ENCODE assay signal across 8 cellular contexts in genomic region chr5:168409601-168410458, GRCh38.
DNase-seq lines count a peak whose midpoint lies in the region; ATAC-seq and TF ChIP-seq lines count a peak whose summit lies in the region.

No MANE protein-coding gene starts in this region.

- ATAC-seq in GM21515 (IDR thresholded peaks at IDR 0.05; ENCODE audit: unreplicated experiment) (peak; percentile 62), GM21528 (IDR thresholded peaks at IDR 0.05; ENCODE audit: low FRiP score, unreplicated experiment) (no peak)

- POLR2A ChIA-PET in AG04450 (lab: Yijun Ruan, JAX) = interaction anchor here (0.8 kb wide), 1 partner anchor 114 kb away, joined by 3 read pairs; no protein-coding TSS in a partner anchor

- DNase-seq in AG04450 (ENCODE audit: low read depth, low spot score) = peak; percentile 46
- peak; percentile 91 for DNase-seq in SK-MEL-5 (ENCODE audit: low read depth, low spot score)
- peak in 7 of 10 donors; percentile 39 to 76 (median 59) for DNase-seq in dorsolateral prefrontal cortex
- DNase-seq in stimulated activated CD4-positive, alpha-beta T cell treated with anti-CD3 and anti-CD28 coated beads, TNF-alpha, amount 100 ng/mL, for 48 hours (ENCODE audit: low read depth in 3 of 3) = peak in 2 of 3 donors; percentile 18 to 24
- DNase-seq in NCI-H2171 treated with DMSO at 0.1 percent for 48 hours (lab: John Stamatoyannopoulos, UW) = no peak
- DNase-seq in NCI-H2029 treated with DMSO at 0.1 percent for 48 hours (lab: John Stamatoyannopoulos, UW) = no peak

- in situ Hi-C loops in SK-MEL-5 (cut with HindIII; ENCODE audit: low pct_unique_long_range_greater_than_20kb, low sequenced_read_pairs) = no loop called here

- no peak for TF ChIP-seq CTCF in AG04450 (IDR thresholded peaks at IDR 0.05; ENCODE audit: low read depth, low read length)
- no peak for TF ChIP-seq CTCF in dorsolateral prefrontal cortex (IDR thresholded peaks at IDR 0.05 in 54 of 56, conservative IDR thresholded peaks at IDR 0.05 in 2 of 56; ENCODE audit: low read depth in 1 of 56, partially characterized antibody in 56 of 56)

- CTCF ChIA-PET in AG04450 (lab: Charles Lee) = interaction anchor here (0.9 to 3.6 kb wide), 3 partner anchors 9 to 141 kb away, joined by 3 to 21 read pairs (median 3); no protein-coding TSS in a partner anchor

- H3K27me3 ChIP-seq in AG04450 (ENCODE audit: control insufficient read depth, insufficient read depth, low read length) (no peaks in the 10 kb centered on the region), dorsolateral prefrontal cortex (no peaks in the 10 kb centered on the region)

- H3K27ac ChIP-seq in AG04450 (ENCODE audit: low read depth, low read length) (peak overlapping the region; percentile 61), dorsolateral prefrontal cortex (peak overlapping the region in 19 of 59 donors; percentile 1 to 67 (median 46))

- no peak overlapping the region for H3K4me3 ChIP-seq in AG04450 (ENCODE audit: low read depth, low read length)
- H3K4me3 ChIP-seq in dorsolateral prefrontal cortex = peak overlapping the region in 1 of 59 donors; percentile 20

- intact Hi-C loops in dorsolateral prefrontal cortex (cut with DNase I) = no loop called here

- H3K9me3 ChIP-seq in AG04450 (ENCODE audit: control insufficient read depth, insufficient read depth, low read length) = no peaks in the 10 kb centered on the region

Comparison
In these comparisons a context has a peak if more than half of its experiments do, and no peak if none do; other contexts are left out.
1. DNase-seq: peak in AG04450 (single experiment), SK-MEL-5 (single experiment), dorsolateral prefrontal cortex (7 of 10) and stimulated activated CD4-positive, alpha-beta T cell treated with anti-CD3 and anti-CD28 coated beads, TNF-alpha, amount 100 ng/mL, for 48 hours (2 of 3); none in NCI-H2171 treated with DMSO at 0.1 percent for 48 hours (single experiment) and NCI-H2029 treated with DMSO at 0.1 percent for 48 hours (single experiment).